Comparison of ENCODE assay signal across 8 cellular contexts in genomic region chr10:96089116-96089515, GRCh38. TPM values are rescaled to one million over a fixed set of nuclear protein-coding genes. Genes with fewer than 3 reads are reported as not detected.
DNase-seq lines count a peak whose midpoint lies in the region; ATAC-seq and FAIRE-seq lines count a peak whose summit lies in the region.

No MANE protein-coding gene starts in this region.

- peaks cover 0 to 12% (median 11%) of the 10 kb centered on the region in 5 donors for H3K4me1 ChIP-seq in subcutaneous abdominal adipose tissue (ENCODE audit: control insufficient read depth in 5 of 5, insufficient read depth in 5 of 5, low read length in 5 of 5)

- H3K4me3 ChIP-seq in subcutaneous abdominal adipose tissue (ENCODE audit: low read depth in 1 of 5, low read length in 5 of 5), result peak overlapping the region; percentile 88 to 99 (median 92)

- peak overlapping the region; percentile 97 for H3K27ac Mint-ChIP-seq in activated CD4-positive, alpha-beta memory T cell treated with anti-CD3 and anti-CD28 coated beads, Interleukin-2, amount 10 ng/mL, durations not matched to agents 7 days and 5 days
- H3K27ac Mint-ChIP-seq in immature natural killer cell, result peak overlapping the region; percentile 13 to 99 (median 86)

- FAIRE-seq in frontal cortex (lab: Jason Lieb, UNC), result no peak

- peak overlapping the region; percentile 95 for H3K27ac ChIP-seq in subcutaneous abdominal adipose tissue (ENCODE audit: low read depth, low read length)

- no peak for DNase-seq in activated T-cell treated with anti-CD3 and anti-CD28 coated beads, Interleukin-2, amount 50 U/mL, for 4 hours
- DNase-seq in activated T-cell treated with anti-CD3 and anti-CD28 coated beads for 4 hours (no peak), immature natural killer cell (no peak), frontal cortex (ENCODE audit: low spot score in 2 of 2) (no peak), NCI-H82 treated with DMSO at 0.1 percent for 48 hours (lab: John Stamatoyannopoulos, UW; ENCODE audit: unreplicated experiment) (no peak)
- DNase-seq in activated CD4-positive, alpha-beta memory T cell treated with anti-CD3 and anti-CD28 coated beads, Interleukin-2, amount 10 ng/mL, durations not matched to agents 7 days and 5 days, result no peak

- peaks cover 0 to 6% (median 0%) of the 10 kb centered on the region in 5 donors for H3K36me3 ChIP-seq in subcutaneous abdominal adipose tissue (ENCODE audit: control insufficient read depth in 5 of 5, insufficient read depth in 5 of 5, low read length in 5 of 5)

- CTCF ChIA-PET in activated CD4-positive, alpha-beta memory T cell treated with anti-CD3 and anti-CD28 coated beads, Interleukin-2, amount 10 ng/mL, durations not matched to agents 7 days and 5 days (lab: Charles Lee), result interaction anchor here (0.9 to 2.2 kb wide), 7 partner anchors 13 to 249 kb away, joined by 3 to 31 read pairs (median 4); partner anchors contain the start of genes CCNJ and ZNF518A

- H3K27me3 Mint-ChIP-seq in activated T-cell treated with anti-CD3 and anti-CD28 coated beads, Interleukin-2, amount 50 U/mL, for 4 hours (ENCODE audit: low read depth), result peaks cover 23% of the 10 kb centered on the region
- H3K27me3 Mint-ChIP-seq in activated CD4-positive, alpha-beta memory T cell treated with anti-CD3 and anti-CD28 coated beads, Interleukin-2, amount 10 ng/mL, durations not matched to agents 7 days and 5 days, result peaks cover 16% of the 10 kb centered on the region
- H3K27me3 Mint-ChIP-seq in immature natural killer cell (ENCODE audit: low read depth in 3 of 3), result peaks cover 22 to 41% (median 25%) of the 10 kb centered on the region in 3 donors

- peaks cover 3% of the 10 kb centered on the region for H3K9me3 Mint-ChIP-seq in activated T-cell treated with anti-CD3 and anti-CD28 coated beads, Interleukin-2, amount 50 U/mL, for 4 hours
- peaks cover 3% of the 10 kb centered on the region for H3K9me3 Mint-ChIP-seq in activated CD4-positive, alpha-beta memory T cell treated with anti-CD3 and anti-CD28 coated beads, Interleukin-2, amount 10 ng/mL, durations not matched to agents 7 days and 5 days
- H3K9me3 Mint-ChIP-seq in immature natural killer cell, result peaks cover 0 to 15% (median 4%) of the 10 kb centered on the region in 6 donors

- H3K4me1 Mint-ChIP-seq in activated T-cell treated with anti-CD3 and anti-CD28 coated beads, Interleukin-2, amount 50 U/mL, for 4 hours (ENCODE audit: low read depth), result peaks cover 9% of the 10 kb centered on the region
- peaks cover 14% of the 10 kb centered on the region for H3K4me1 Mint-ChIP-seq in activated CD4-positive, alpha-beta memory T cell treated with anti-CD3 and anti-CD28 coated beads, Interleukin-2, amount 10 ng/mL, durations not matched to agents 7 days and 5 days
- H3K4me1 Mint-ChIP-seq in immature natural killer cell, result peaks cover 12 to 17% of the 10 kb centered on the region in 2 donors

- H3K27me3 ChIP-seq in subcutaneous abdominal adipose tissue (ENCODE audit: control insufficient read depth in 5 of 5, insufficient read depth in 4 of 5, low read length in 5 of 5), result peaks cover 9 to 16% (median 15%) of the 10 kb centered on the region in 5 donors

- H3K36me3 Mint-ChIP-seq in activated T-cell treated with anti-CD3 and anti-CD28 coated beads, Interleukin-2, amount 50 U/mL, for 4 hours (ENCODE audit: insufficient read depth), result peaks cover 2% of the 10 kb centered on the region
- peaks cover 21% of the 10 kb centered on the region for H3K36me3 Mint-ChIP-seq in activated CD4-positive, alpha-beta memory T cell treated with anti-CD3 and anti-CD28 coated beads, Interleukin-2, amount 10 ng/mL, durations not matched to agents 7 days and 5 days (ENCODE audit: low read depth)
- peaks cover 6 to 28% (median 15%) of the 10 kb centered on the region in 3 donors for H3K36me3 Mint-ChIP-seq in immature natural killer cell

- no peak for ATAC-seq in activated T-cell treated with anti-CD3 and anti-CD28 coated beads, Interleukin-2, amount 50 U/mL, for 4 hours
- ATAC-seq in HG02885 (IDR thresholded peaks at IDR 0.05; ENCODE audit: poor library complexity, unreplicated experiment), result no peak

- H3K9ac ChIP-seq in subcutaneous abdominal adipose tissue (ENCODE audit: low read length in 5 of 5), result peak overlapping the region in 2 of 5 donors; percentile 94 to 99

- peaks cover 0 to 4% (median 3%) of the 10 kb centered on the region in 5 donors for H3K9me3 ChIP-seq in subcutaneous abdominal adipose tissue (ENCODE audit: control insufficient read depth in 5 of 5, low read length in 5 of 5)

- POLR2A ChIA-PET in activated CD4-positive, alpha-beta memory T cell treated with anti-CD3 and anti-CD28 coated beads, Interleukin-2, amount 10 ng/mL, durations not matched to agents 7 days and 5 days (lab: Charles Lee), result interaction anchor here (0.7 to 3.4 kb wide), 23 partner anchors 9 to 1543 kb away, joined by 3 to 229 read pairs (median 5); partner anchors contain the start of genes CC2D2B, CCNJ, HELLS and LCOR

- peak overlapping the region; percentile 94 for H3K4me3 Mint-ChIP-seq in activated T-cell treated with anti-CD3 and anti-CD28 coated beads, Interleukin-2, amount 50 U/mL, for 4 hours
- H3K4me3 Mint-ChIP-seq in activated CD4-positive, alpha-beta memory T cell treated with anti-CD3 and anti-CD28 coated beads, Interleukin-2, amount 10 ng/mL, durations not matched to agents 7 days and 5 days, result peak overlapping the region; percentile 56
- peak overlapping the region; percentile 56 to 97 (median 94) for H3K4me3 Mint-ChIP-seq in immature natural killer cell

RNA-seq across cellular contexts. Expression of gene ZNF518A, which starts 41.0 kb away (rescaled TPM):
- total RNA-seq in activated T-cell treated with anti-CD3 and anti-CD28 coated beads, Interleukin-2, amount 50 U/mL, for 4 hours, result 10 to 100 TPM in 2 of 3 donors, 1 to 10 TPM in 1; 8.4 to 11.8 (median 10.6) TPM
- 10 to 100 TPM; 16.0 to 16.2 TPM for total RNA-seq in activated CD4-positive, alpha-beta memory T cell treated with anti-CD3 and anti-CD28 coated beads, Interleukin-2, amount 10 ng/mL, durations not matched to agents 7 days and 5 days
- 10 to 100 TPM in 2 of 3 donors, 1 to 10 TPM in 1; 8.6 to 15.9 (median 14.9) TPM for polyA plus RNA-seq in immature natural killer cell
- total RNA-seq in frontal cortex, result 54.2 TPM

RNA-seq across cellular contexts. Expression of gene CCNJ, which starts 45.7 kb away (rescaled TPM):
- 1 to 10 TPM; 8.9 to 9.6 (median 9.1) TPM for total RNA-seq in activated T-cell treated with anti-CD3 and anti-CD28 coated beads, Interleukin-2, amount 50 U/mL, for 4 hours
- 1 to 10 TPM; 4.7 to 5.6 TPM for total RNA-seq in activated CD4-positive, alpha-beta memory T cell treated with anti-CD3 and anti-CD28 coated beads, Interleukin-2, amount 10 ng/mL, durations not matched to agents 7 days and 5 days
- polyA plus RNA-seq in immature natural killer cell, result under 1 TPM in 2 of 3 donors, not detected in 1; 0.33 to 0.83 TPM
- 17.1 TPM for total RNA-seq in frontal cortex
